ENCODE assay signal across 8 cellular contexts in the genomic region with DNA sequence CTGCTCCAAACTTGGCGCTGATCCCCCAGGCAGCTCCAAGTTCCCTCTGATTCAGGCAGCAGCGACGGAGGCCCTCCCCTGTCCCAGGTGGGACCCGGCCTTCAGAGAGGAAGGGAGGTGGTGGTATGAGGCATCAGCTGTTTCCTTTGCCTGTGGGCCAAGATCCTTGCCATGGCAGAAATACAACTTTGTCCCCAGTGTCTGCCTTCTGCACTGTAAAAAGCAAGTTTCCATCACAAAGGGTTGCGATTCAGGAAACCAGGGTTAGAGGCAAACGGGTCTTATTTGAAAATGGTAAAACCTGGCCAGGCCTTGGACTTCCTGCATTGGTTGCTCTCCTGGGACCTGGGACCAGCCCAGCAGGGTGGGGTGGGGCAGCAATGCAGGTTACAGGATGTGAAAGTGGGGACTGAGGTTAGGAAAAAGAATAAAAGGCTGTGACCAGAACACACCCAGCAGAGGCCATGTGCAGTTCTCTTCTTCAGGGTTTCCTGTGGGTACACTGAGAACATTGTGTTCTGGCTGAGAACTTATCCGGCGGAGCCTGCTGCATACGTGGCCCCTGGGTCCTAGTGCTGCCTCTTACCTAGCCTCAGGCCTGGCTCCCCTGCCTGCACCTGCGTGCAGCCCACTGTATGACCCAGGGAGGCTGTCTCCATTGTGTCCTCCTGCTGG. TPM values are rescaled to one million over a fixed set of nuclear protein-coding genes. Genes with fewer than 3 reads are reported as not detected.
DNase-seq lines count a peak whose midpoint lies in the region; ATAC-seq and TF ChIP-seq lines count a peak whose summit lies in the region.

No MANE protein-coding gene starts in this region.

- peak overlapping the region; percentile 52 for H3K4me2 ChIP-seq in PC-9

- H3K27me3 Mint-ChIP-seq in progenitor cell of endocrine pancreas = no peaks in the 10 kb centered on the region

- H3K27me3 ChIP-seq in PC-9 (ENCODE audit: insufficient read depth, low read depth) (no peaks in the 10 kb centered on the region), aorta (ENCODE audit: control insufficient read depth in 1 of 2, insufficient read depth in 2 of 2, low read length in 1 of 2) (no peaks in the 10 kb centered on the region)

- H4K20me1 ChIP-seq in PC-9 (ENCODE audit: insufficient read depth) = no peaks in the 10 kb centered on the region

- POLR2A ChIA-PET in PC-9 (lab: Charles Lee; ENCODE audit: unreplicated experiment) = interaction anchor here (0.7 kb wide), 1 partner anchor 57 kb away, joined by 4 read pairs; no protein-coding TSS in a partner anchor

- no peak overlapping the region for H3K4me3 ChIP-seq in PC-9
- no peak overlapping the region for H3K4me3 ChIP-seq in aorta (ENCODE audit: low read length in 2 of 2)

- intact Hi-C loops in PC-9 (cut with micrococcal nuclease; ENCODE audit: unreplicated experiment) (loop anchor here (1.0 kb wide), 1 partner anchor 12 kb away; no protein-coding TSS in a partner anchor), Right ventricle myocardium superior (cut with DNase I) (loop anchor here (10.0 kb wide), 1 partner anchor 86 kb away; no protein-coding TSS in a partner anchor), aorta (cut with DNase I) (no loop called here)

- H3K27ac ChIP-seq in PC-9 = peak overlapping the region; percentile 48
- peak overlapping the region; percentile 68 to 92 for H3K27ac ChIP-seq in aorta (ENCODE audit: low read depth in 1 of 2, low read length in 2 of 2)

- 3% methylated on average over 10 of the region's 10 CpGs for WGBS in aorta, 2 donors

- H3K9me3 ChIP-seq in PC-9 (ENCODE audit: insufficient read depth, low read depth) (no peaks in the 10 kb centered on the region), aorta (ENCODE audit: control insufficient read depth, low read length) (no peaks in the 10 kb centered on the region)

- peak; percentile 46 for DNase-seq in DMS 273 (lab: John Stamatoyannopoulos, UW; ENCODE audit: unreplicated experiment)
- no peak for DNase-seq in DMS 273 treated with DMSO at 0.1 percent for 48 hours (lab: John Stamatoyannopoulos, UW)
- DNase-seq in PC-9 = peak; percentile 52 to 79
- peak; percentile 63 for DNase-seq in activated naive CD4-positive, alpha-beta T cell treated with anti-CD3 and anti-CD28 coated beads, Interleukin-2, amount 50 U/mL, for 16 hours
- DNase-seq in Right ventricle myocardium superior = peak; percentile 89
- no peak for DNase-seq in progenitor cell of endocrine pancreas (ENCODE audit: low spot score, unreplicated experiment)
- DNase-seq in aorta = peak; percentile 86 to 92

- CTCF ChIA-PET in PC-9 (lab: Charles Lee) = interaction anchor here (0.6 to 0.7 kb wide), 4 partner anchors 11 to 168 kb away, joined by 4 to 7 read pairs (median 6); no protein-coding TSS in a partner anchor

- H3K4me1 ChIP-seq in PC-9 (replicated peaks; ENCODE audit: insufficient read depth) (peaks cover 53% of the 10 kb centered on the region), aorta (ENCODE audit: control insufficient read depth in 1 of 2, insufficient read depth in 2 of 2, low read length in 2 of 2) (peaks cover 7 to 10% of the 10 kb centered on the region in 2 donors)

- 0 out of 2 replicates have a peak overlapping the region, but pooled peaks have one; percentile 42 for H2AFZ ChIP-seq in PC-9

- H3K36me3 Mint-ChIP-seq in progenitor cell of endocrine pancreas (ENCODE audit: insufficient read depth) = no peaks in the 10 kb centered on the region

- no peaks in the 10 kb centered on the region for H3K9me3 Mint-ChIP-seq in progenitor cell of endocrine pancreas (ENCODE audit: low read depth)

- peak overlapping the region; percentile 55 for H3K4me3 Mint-ChIP-seq in progenitor cell of endocrine pancreas (ENCODE audit: low read depth)

- BruUV-seq in PC-9 (replicated peaks; lab: Mats Ljungman, UMichigan) = TSS peak; percentile 91

- H3K27ac Mint-ChIP-seq in progenitor cell of endocrine pancreas = peak overlapping the region; percentile 79

- peak; percentile 84 for ATAC-seq in HG02973 (IDR thresholded peaks at IDR 0.05; ENCODE audit: unreplicated experiment)
- peak; percentile 89 for ATAC-seq in Right ventricle myocardium superior (ENCODE audit: poor library complexity)
- ATAC-seq in aorta (ENCODE audit: low FRiP score) = peak; percentile 90

- H3K36me3 ChIP-seq in PC-9 (ENCODE audit: low read depth) (no peaks in the 10 kb centered on the region), aorta (ENCODE audit: control insufficient read depth in 1 of 2, insufficient read depth in 2 of 2, low read length in 1 of 2) (no peaks in the 10 kb centered on the region)

- no peaks in the 10 kb centered on the region for H3K9me2 ChIP-seq in PC-9 (ENCODE audit: insufficient read depth)

- peaks cover 19% of the 10 kb centered on the region for H3K4me1 Mint-ChIP-seq in progenitor cell of endocrine pancreas (ENCODE audit: low read depth)

- peaks cover 28% of the 10 kb centered on the region for H3F3A ChIP-seq in PC-9 (ENCODE audit: insufficient read depth, low read depth)

- TF ChIP-seq CTCF in PC-9 (conservative IDR thresholded peaks at IDR 0.05) (no peak), progenitor cell of endocrine pancreas (IDR thresholded peaks at IDR 0.05; ENCODE audit: unreplicated experiment) (no peak)

- H3K79me2 ChIP-seq in PC-9 (ENCODE audit: low read depth) = no peaks in the 10 kb centered on the region

RNA-seq across cellular contexts. Expression of a gene that starts 25.1 kb away (rescaled TPM):
- total RNA-seq in PC-9 (2021) (178 and 212 TPM in 2 replicates), Right ventricle myocardium superior (54.8 TPM), progenitor cell of endocrine pancreas (36.9 and 49.7 TPM in 2 replicates), aorta (100 to 1,000 TPM; 104 to 126 TPM)
- 10 to 100 TPM; 55.9 to 96.5 TPM for polyA plus RNA-seq in aorta

RNA-seq across cellular contexts. Expression of a gene that starts 32.5 kb away (rescaled TPM):
- 108 and 129 TPM in 2 replicates for total RNA-seq in PC-9 (2021)
- total RNA-seq in Right ventricle myocardium superior = 32.0 TPM
- total RNA-seq in progenitor cell of endocrine pancreas = 40.0 and 42.2 TPM in 2 replicates
- total RNA-seq in aorta = 10 to 100 TPM; 23.3 to 32.3 TPM
- polyA plus RNA-seq in aorta = 10 to 100 TPM; 19.7 to 22.3 TPM

RNA-seq across cellular contexts. Expression of a gene that starts 32.8 kb away (rescaled TPM):
- total RNA-seq in PC-9 (2021) (142 and 171 TPM in 2 replicates), Right ventricle myocardium superior (242 TPM), progenitor cell of endocrine pancreas (85.3 and 85.9 TPM in 2 replicates), aorta (10 to 100 TPM; 70.7 to 75.7 TPM)
- polyA plus RNA-seq in aorta = 100 to 1,000 TPM; 165 to 281 TPM

Comparison
In these comparisons a context has a peak if more than half of its experiments do, and no peak if none do; other contexts are left out.
1. DNase-seq: peak in DMS 273 (single experiment), PC-9 (2 of 2), activated naive CD4-positive, alpha-beta T cell treated with anti-CD3 and anti-CD28 coated beads, Interleukin-2, amount 50 U/mL, for 16 hours (single experiment), Right ventricle myocardium superior (single experiment) and aorta (2 of 2); none in DMS 273 treated with DMSO at 0.1 percent for 48 hours (single experiment) and progenitor cell of endocrine pancreas (single experiment).
2. intact Hi-C loops: an anchor here in PC-9 (1.0 kb wide) and Right ventricle myocardium superior (10.0 kb wide); none called in aorta.
3. Peak in every context shown above with its lines, with median percentiles within 50 percentile points of each other: ATAC-seq.